In the genomic region with DNA sequence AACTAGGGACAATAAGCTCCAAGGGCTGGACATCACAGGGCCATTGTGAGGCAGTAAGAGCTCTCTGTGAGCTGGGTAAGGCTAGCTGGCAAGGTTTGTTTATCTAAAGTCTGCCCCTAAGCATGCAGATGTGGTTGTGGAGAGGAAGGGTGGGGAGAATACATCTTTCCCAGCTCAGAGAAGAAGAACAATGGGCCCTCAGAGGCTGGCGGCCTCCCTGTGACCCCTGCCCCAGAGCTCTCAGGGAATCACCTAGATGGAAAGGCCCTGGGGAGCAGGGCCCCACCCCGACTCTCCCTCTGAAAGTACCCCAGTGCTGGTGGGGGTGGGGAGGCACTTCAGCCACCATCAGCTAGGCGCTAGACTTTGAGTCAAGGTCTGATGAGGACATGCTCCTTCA, we compare ENCODE assay signal across 19 cellular contexts. TPM values are rescaled to one million over a fixed set of nuclear protein-coding genes. Genes with fewer than 3 reads are reported as not detected.
"Had no signal": no experiment of that assay in that cellular context is flagged by ENCODE, and none has a peak within 500 bp of the region (broad histone marks: within the 10 kb centered on the region; RNA-seq: fewer than 3 reads in every experiment).

No MANE protein-coding gene starts in this region.

- H3K4me3 Mint-ChIP-seq: naive thymus-derived CD8-positive, alpha-beta T cell; type B pancreatic cell had no signal

- H3K9me3 Mint-ChIP-seq: type B pancreatic cell had no signal

- H3K36me3 Mint-ChIP-seq: type B pancreatic cell had no signal

- DNase-seq: colonic mucosa; dermis blood vessel endothelial cell; esophagus squamous epithelium; foreskin keratinocyte; heart left ventricle; hippocampal formation; left colon; left ventricle myocardium superior; mucosa of descending colon; naive thymus-derived CD8-positive, alpha-beta T cell; nucleus accumbens; ovary; small intestine; stimulated activated CD4-positive, alpha-beta T cell treated with anti-CD3 and anti-CD28 coated beads, Interleukin-12 subunit alpha, Interleukin-12 subunit beta, amount 100 ng/mL, for 4 hours; stimulated activated naive CD4-positive, alpha-beta T cell had no signal

- FAIRE-seq: small intestine, urothelium cell line had no signal

- H3K27ac Mint-ChIP-seq: type B pancreatic cell had no signal

- ATAC-seq: foreskin keratinocyte; heart left ventricle; left colon; left ventricle myocardium superior; mucosa of descending colon; naive thymus-derived CD8-positive, alpha-beta T cell had no signal

RNA-seq across cellular contexts. Expression of a gene that starts 4.4 kb away (rescaled TPM):
- total RNA-seq: glomerular endothelial cell, lung microvascular endothelial cell had no signal
